In genomic region chr2:9655441-9656269, GRCh38 we compare ENCODE assay signal across 8 cellular contexts. TPM values are rescaled to one million over a fixed set of nuclear protein-coding genes. Genes with fewer than 3 reads are reported as not detected.
DNase-seq lines count a peak whose midpoint lies in the region; ATAC-seq and TF ChIP-seq lines count a peak whose summit lies in the region.

No MANE protein-coding gene starts in this region.

- peak overlapping the region; percentile 72 for H4K91ac ChIP-seq in mesenchymal stem cell (ENCODE audit: low read length)

- no peak overlapping the region for H2AFZ ChIP-seq in mesenchymal stem cell (ENCODE audit: low read depth, low read length)

- H3K4me2 ChIP-seq in mesenchymal stem cell (ENCODE audit: low read length, poor library complexity, severe bottlenecking) = no peak overlapping the region

- peak overlapping the region; percentile 83 for H2BK15ac ChIP-seq in mesenchymal stem cell (ENCODE audit: low read depth, poor library complexity, severe bottlenecking)

- no peaks in the 10 kb centered on the region for H3K27me3 ChIP-seq in BJ (ENCODE audit: control insufficient read depth, insufficient read depth, low read length)
- no peaks in the 10 kb centered on the region for H3K27me3 ChIP-seq in mesenchymal stem cell (ENCODE audit: control insufficient read depth in 1 of 2, insufficient read depth in 1 of 2, low read length in 2 of 2)
- H3K27me3 ChIP-seq in right cardiac atrium (ENCODE audit: control insufficient read depth, insufficient read depth) = no peaks in the 10 kb centered on the region

- H3K27ac ChIP-seq in mesenchymal stem cell (ENCODE audit: low read length, poor library complexity, severe bottlenecking) = peak overlapping the region; percentile 88
- no peak overlapping the region for H3K27ac ChIP-seq in right cardiac atrium (ENCODE audit: low read length)

- H3K36me3 ChIP-seq in BJ (ENCODE audit: control insufficient read depth, insufficient read depth, low read length) = no peaks in the 10 kb centered on the region
- H3K36me3 ChIP-seq in mesenchymal stem cell (ENCODE audit: control insufficient read depth in 1 of 2, insufficient read depth in 2 of 2, low read depth in 1 of 2, low read length in 2 of 2) = no peaks in the 10 kb centered on the region

- intact Hi-C loops in right cardiac atrium (cut with DNase I) = no loop called here

- no peaks in the 10 kb centered on the region for H3K79me1 ChIP-seq in mesenchymal stem cell (replicated peaks; ENCODE audit: low read length, poor library complexity, severe bottlenecking)

- H3K4me3 ChIP-seq in BJ (ENCODE audit: low read depth, low read length) (no peak overlapping the region), HFF-Myc (replicated peaks; ENCODE audit: low read depth, low read length) (no peak overlapping the region), mesenchymal stem cell (ENCODE audit: insufficient read depth in 1 of 2, low read depth in 1 of 2, low read length in 2 of 2) (no peak overlapping the region), right cardiac atrium (ENCODE audit: low read length) (no peak overlapping the region)

- peak overlapping the region; percentile 84 for H2BK5ac ChIP-seq in mesenchymal stem cell (ENCODE audit: low read depth, low read length, poor library complexity, severe bottlenecking)

- TF ChIP-seq CTCF in BJ (IDR thresholded peaks at IDR 0.05; ENCODE audit: insufficient read depth, low read depth, low read length) (no peak), HFF-Myc (IDR thresholded peaks at IDR 0.05; ENCODE audit: low read depth, low read length, missing control alignments) (no peak)

- DNase-seq in BJ (ENCODE audit: low read depth) = peak; percentile 56
- DNase-seq in HFF-Myc (ENCODE audit: extremely low read depth, low read depth) = peak; percentile 59
- peak; percentile 21 to 67 for DNase-seq in activated CD4-positive, alpha-beta T cell treated with anti-CD3 and anti-CD28 coated beads, Interleukin-2, amount 50 U/mL, for 24 hours (ENCODE audit: low read depth in 1 of 2, low spot score in 1 of 2)
- peak; percentile 94 for DNase-seq in mesenchymal stem cell
- DNase-seq in NCI-H187 treated with DMSO at 0.1 percent for 48 hours (lab: John Stamatoyannopoulos, UW) = no peak
- no peak for DNase-seq in right cardiac atrium
- DNase-seq in DMS79 (lab: John Stamatoyannopoulos, UW) = no peak
- DNase-seq in epidermal melanocyte (ENCODE audit: insufficient read length, low spot score) = no peak

- H4K8ac ChIP-seq in mesenchymal stem cell (ENCODE audit: low read length) = peak overlapping the region; percentile 88

- no peak overlapping the region for H3K23ac ChIP-seq in mesenchymal stem cell (ENCODE audit: low read length in 2 of 2)

- ATAC-seq in right cardiac atrium = no peak

- H3K4me1 ChIP-seq in mesenchymal stem cell (ENCODE audit: control insufficient read depth, insufficient read depth, low read depth, low read length) (peaks cover 31% of the 10 kb centered on the region), right cardiac atrium (ENCODE audit: control insufficient read depth, insufficient read depth, low read length) (no peaks in the 10 kb centered on the region)

- H2BK12ac ChIP-seq in mesenchymal stem cell (ENCODE audit: low read length in 2 of 2) = peak overlapping the region; percentile 70 to 88

- H3K18ac ChIP-seq in mesenchymal stem cell (ENCODE audit: low read depth in 1 of 2, low read length in 2 of 2) = peak overlapping the region; percentile 64 to 65

- H3K4ac ChIP-seq in mesenchymal stem cell (ENCODE audit: low read depth in 1 of 2, low read length in 2 of 2) = peak overlapping the region; percentile 60 to 69

- POLR2A ChIA-PET in BJ (lab: Charles Lee) = interaction anchor here (0.5 to 1.0 kb wide), 2 partner anchors 10 to 25 kb away, joined by 3 to 4 read pairs; partner anchors contain the start of gene YWHAQ

- H2BK120ac ChIP-seq in mesenchymal stem cell (ENCODE audit: low read depth, low read length) = peak overlapping the region; percentile 74

- H3K9me3 ChIP-seq in mesenchymal stem cell (ENCODE audit: control insufficient read depth, low read length) (no peaks in the 10 kb centered on the region), right cardiac atrium (ENCODE audit: control insufficient read depth, low read length) (no peaks in the 10 kb centered on the region)

- H3K9ac ChIP-seq in mesenchymal stem cell (ENCODE audit: low read length) = no peak overlapping the region

- H2AK5ac ChIP-seq in mesenchymal stem cell (ENCODE audit: low read length, severe bottlenecking) = peak overlapping the region; percentile 65

- CTCF ChIA-PET in BJ (lab: Yijun Ruan, JAX) = interaction anchor here (1.0 kb wide), 1 partner anchor 19 kb away, joined by 3 read pairs; no protein-coding TSS in a partner anchor

- WGBS in mesenchymal stem cell = 60% methylated on average over 10 of the region's 13 CpGs
- WGBS in right cardiac atrium = 90% methylated on average over 13 of the region's 13 CpGs

- no peak overlapping the region for H3K14ac ChIP-seq in mesenchymal stem cell (ENCODE audit: low read length in 2 of 2)

RNA-seq across cellular contexts. Expression of gene YWHAQ, which starts 24.9 kb away (rescaled TPM):
- polyA plus RNA-seq in BJ (2011; rRNA removed) (235 and 305 TPM in 2 replicates), right cardiac atrium (128 TPM)
- 89.1 and 126 TPM in 2 replicates for polyA minus RNA-seq in BJ (2011; rRNA and poly(A)+ RNA removed)
- polyA plus RNA-seq in mesenchymal stem cell (2013, experiment 1 of 2) = 317 TPM
- 324 TPM for polyA plus RNA-seq in mesenchymal stem cell (2013, experiment 2 of 2)
- 100 to 1,000 TPM; 154 to 201 (median 168) TPM for total RNA-seq in right cardiac atrium

Comparison
In these comparisons a context has a peak if more than half of its experiments do, and no peak if none do; other contexts are left out.
1. DNase-seq: peak in BJ (single experiment), HFF-Myc (single experiment), activated CD4-positive, alpha-beta T cell treated with anti-CD3 and anti-CD28 coated beads, Interleukin-2, amount 50 U/mL, for 24 hours (2 of 2) and mesenchymal stem cell (single experiment); none in NCI-H187 treated with DMSO at 0.1 percent for 48 hours (single experiment), right cardiac atrium (0 of 3), DMS79 (single experiment) and epidermal melanocyte (single experiment).